1 cellular context compared by ENCODE assay signal in the genomic region with DNA sequence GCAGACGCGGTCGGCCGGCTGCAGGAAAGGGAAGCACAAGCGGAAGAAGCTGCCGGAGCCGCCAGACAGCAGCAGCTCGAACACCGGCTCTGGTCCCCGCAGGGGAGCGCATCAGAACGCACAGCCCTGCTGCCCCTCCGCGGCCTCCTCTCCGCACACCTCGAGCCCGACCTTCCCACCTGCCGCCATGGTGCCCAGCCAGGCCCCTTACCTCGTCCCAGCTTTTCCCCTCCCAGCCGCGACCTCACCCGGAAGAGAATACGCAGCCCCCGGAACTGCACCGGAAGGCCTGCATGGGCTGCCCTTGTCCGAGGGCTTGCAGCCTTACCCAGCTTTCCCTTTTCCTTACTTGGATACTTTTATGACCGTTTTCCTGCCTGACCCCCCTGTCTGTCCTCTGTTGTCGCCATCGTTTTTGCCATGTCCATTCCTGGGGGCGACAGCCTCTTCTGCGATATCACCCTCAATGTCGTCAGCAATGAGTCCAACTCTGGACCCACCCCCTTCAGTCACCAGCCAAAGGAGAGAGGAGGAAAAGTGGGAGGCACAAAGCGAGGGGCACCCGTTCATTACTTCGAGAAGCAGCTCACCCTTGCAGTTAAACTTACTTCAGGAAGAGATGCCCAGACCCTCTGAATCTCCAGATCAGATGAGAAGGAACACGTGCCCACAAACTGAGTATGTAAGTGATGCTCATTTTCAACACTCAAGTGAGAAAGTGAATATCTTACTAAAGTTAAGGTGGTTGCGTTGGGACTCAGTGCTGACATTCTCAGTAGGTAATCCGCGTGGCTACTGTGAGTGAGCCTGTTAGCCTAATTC.
TF ChIP-seq lines count a peak whose summit lies in the region.

No MANE protein-coding gene starts in this region.

TF ChIP-seq in K562, 482 proteins besides CTCF, POLR2A, EP300 and RAD21 (continued from another document):
- TF ChIP-seq, protein P1, sequence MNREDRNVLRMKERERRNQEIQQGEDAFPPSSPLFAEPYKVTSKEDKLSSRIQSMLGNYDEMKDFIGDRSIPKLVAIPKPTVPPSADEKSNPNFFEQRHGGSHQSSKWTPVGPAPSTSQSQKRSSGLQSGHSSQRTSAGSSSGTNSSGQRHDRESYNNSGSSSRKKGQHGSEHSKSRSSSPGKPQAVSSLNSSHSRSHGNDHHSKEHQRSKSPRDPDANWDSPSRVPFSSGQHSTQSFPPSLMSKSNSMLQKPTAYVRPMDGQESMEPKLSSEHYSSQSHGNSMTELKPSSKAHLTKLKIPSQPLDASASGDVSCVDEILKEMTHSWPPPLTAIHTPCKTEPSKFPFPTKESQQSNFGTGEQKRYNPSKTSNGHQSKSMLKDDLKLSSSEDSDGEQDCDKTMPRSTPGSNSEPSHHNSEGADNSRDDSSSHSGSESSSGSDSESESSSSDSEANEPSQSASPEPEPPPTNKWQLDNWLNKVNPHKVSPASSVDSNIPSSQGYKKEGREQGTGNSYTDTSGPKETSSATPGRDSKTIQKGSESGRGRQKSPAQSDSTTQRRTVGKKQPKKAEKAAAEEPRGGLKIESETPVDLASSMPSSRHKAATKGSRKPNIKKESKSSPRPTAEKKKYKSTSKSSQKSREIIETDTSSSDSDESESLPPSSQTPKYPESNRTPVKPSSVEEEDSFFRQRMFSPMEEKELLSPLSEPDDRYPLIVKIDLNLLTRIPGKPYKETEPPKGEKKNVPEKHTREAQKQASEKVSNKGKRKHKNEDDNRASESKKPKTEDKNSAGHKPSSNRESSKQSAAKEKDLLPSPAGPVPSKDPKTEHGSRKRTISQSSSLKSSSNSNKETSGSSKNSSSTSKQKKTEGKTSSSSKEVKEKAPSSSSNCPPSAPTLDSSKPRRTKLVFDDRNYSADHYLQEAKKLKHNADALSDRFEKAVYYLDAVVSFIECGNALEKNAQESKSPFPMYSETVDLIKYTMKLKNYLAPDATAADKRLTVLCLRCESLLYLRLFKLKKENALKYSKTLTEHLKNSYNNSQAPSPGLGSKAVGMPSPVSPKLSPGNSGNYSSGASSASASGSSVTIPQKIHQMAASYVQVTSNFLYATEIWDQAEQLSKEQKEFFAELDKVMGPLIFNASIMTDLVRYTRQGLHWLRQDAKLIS (CRISPR knock-in tag; IDR thresholded peaks at IDR 0.05) = no peak
- TF ChIP-seq SNIP1 (IDR thresholded peaks at IDR 0.05; ENCODE audit: low read depth) (no peak), SRF (CRISPR knock-in tag; IDR thresholded peaks at IDR 0.05) (no peak), HDAC2 (IDR thresholded peaks at IDR 0.05) (peak; percentile 46; the same call in 1 of the 2 replicates), ZBTB7A (IDR thresholded peaks at IDR 0.05; ENCODE audit: borderline replicate concordance, control insufficient read depth, low read depth, low read length) (peak; percentile 54; the same call in 1 of the 2 replicates), PTBP1 (IDR thresholded peaks at IDR 0.05; ENCODE audit: low read depth, low read length) (no peak), GTF2A2 (tag; IDR thresholded peaks at IDR 0.05) (no peak), GATA2 (CRISPR knock-in tag; IDR thresholded peaks at IDR 0.05) (no peak), MEIS2 (IDR thresholded peaks at IDR 0.05; ENCODE audit: partially characterized antibody) (no peak)
- TF ChIP-seq, protein P2, sequence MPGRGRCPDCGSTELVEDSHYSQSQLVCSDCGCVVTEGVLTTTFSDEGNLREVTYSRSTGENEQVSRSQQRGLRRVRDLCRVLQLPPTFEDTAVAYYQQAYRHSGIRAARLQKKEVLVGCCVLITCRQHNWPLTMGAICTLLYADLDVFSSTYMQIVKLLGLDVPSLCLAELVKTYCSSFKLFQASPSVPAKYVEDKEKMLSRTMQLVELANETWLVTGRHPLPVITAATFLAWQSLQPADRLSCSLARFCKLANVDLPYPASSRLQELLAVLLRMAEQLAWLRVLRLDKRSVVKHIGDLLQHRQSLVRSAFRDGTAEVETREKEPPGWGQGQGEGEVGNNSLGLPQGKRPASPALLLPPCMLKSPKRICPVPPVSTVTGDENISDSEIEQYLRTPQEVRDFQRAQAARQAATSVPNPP (IDR thresholded peaks at IDR 0.05; ENCODE audit: borderline replicate concordance, insufficient read depth, insufficient read length) = no peak
TF ChIP-seq in K562: peak in this region for 138.
